19 cellular contexts compared by ENCODE assay signal in genomic region chr15:101479342-101479845, GRCh38.
"Had no signal": no experiment of that assay in that cellular context is flagged by ENCODE, and none has a peak within 500 bp of the region (broad histone marks: within the 10 kb centered on the region; RNA-seq: fewer than 3 reads in every experiment).

No MANE protein-coding gene starts in this region.

- H3K4me3 ChIP-seq: gastrocnemius medialis, heart right ventricle, mucosa of descending colon, prostate gland, skin epidermis, tibial nerve had no signal

- H3K36me3 ChIP-seq: brain microvascular endothelial cell, gastrocnemius medialis, prostate gland, tibial nerve had no signal

- H3K4me1 Mint-ChIP-seq: activated naive CD8-positive, alpha-beta T cell treated with anti-CD3 and anti-CD28 coated beads, Interleukin-2, amount 10 ng/mL, durations not matched to agents 7 days and 5 days; memory B cell; naive thymus-derived CD8-positive, alpha-beta T cell had no signal

- H3K27ac ChIP-seq: brain microvascular endothelial cell, gastrocnemius medialis, heart right ventricle, prostate gland, skin epidermis, tibial nerve had no signal

- FAIRE-seq: TTC549 had no signal

- H3K9me3 ChIP-seq: gastrocnemius medialis, heart right ventricle, mucosa of descending colon, prostate gland, tibial nerve had no signal

- H3K27ac Mint-ChIP-seq: activated CD8-positive, alpha-beta T cell treated with anti-CD3 and anti-CD28 coated beads for 36 hours; activated naive CD8-positive, alpha-beta T cell treated with anti-CD3 and anti-CD28 coated beads, Interleukin-2, amount 10 ng/mL, durations not matched to agents 7 days and 5 days; activated T-cell treated with anti-CD3 and anti-CD28 coated beads, Interleukin-2, amount 50 U/mL, for 72 hours; memory B cell; naive thymus-derived CD8-positive, alpha-beta T cell; WTC11 had no signal

- H3K4me3 Mint-ChIP-seq: activated CD8-positive, alpha-beta T cell treated with anti-CD3 and anti-CD28 coated beads for 36 hours; activated naive CD8-positive, alpha-beta T cell treated with anti-CD3 and anti-CD28 coated beads, Interleukin-2, amount 10 ng/mL, durations not matched to agents 7 days and 5 days; activated T-cell treated with anti-CD3 and anti-CD28 coated beads, Interleukin-2, amount 50 U/mL, for 72 hours; memory B cell; naive thymus-derived CD8-positive, alpha-beta T cell; WTC11 had no signal

- H3K9me3 Mint-ChIP-seq: activated CD8-positive, alpha-beta T cell treated with anti-CD3 and anti-CD28 coated beads for 36 hours; activated naive CD8-positive, alpha-beta T cell treated with anti-CD3 and anti-CD28 coated beads, Interleukin-2, amount 10 ng/mL, durations not matched to agents 7 days and 5 days; activated T-cell treated with anti-CD3 and anti-CD28 coated beads, Interleukin-2, amount 50 U/mL, for 72 hours; memory B cell; naive thymus-derived CD8-positive, alpha-beta T cell; WTC11 had no signal

- H3K4me1 ChIP-seq: prostate gland, tibial nerve had no signal

- H3K36me3 Mint-ChIP-seq: activated naive CD8-positive, alpha-beta T cell treated with anti-CD3 and anti-CD28 coated beads, Interleukin-2, amount 10 ng/mL, durations not matched to agents 7 days and 5 days; memory B cell; naive thymus-derived CD8-positive, alpha-beta T cell; WTC11 had no signal

- DNase-seq: activated CD4-positive, alpha-beta T cell treated with anti-CD3 and anti-CD28 coated beads for 4 hours; activated CD8-positive, alpha-beta T cell treated with anti-CD3 and anti-CD28 coated beads for 36 hours; activated naive CD4-positive, alpha-beta T cell; activated naive CD8-positive, alpha-beta T cell treated with anti-CD3 and anti-CD28 coated beads, Interleukin-2, amount 10 ng/mL, durations not matched to agents 7 days and 5 days; activated T-cell treated with anti-CD3 and anti-CD28 coated beads, Interleukin-2, amount 50 U/mL, for 72 hours; brain microvascular endothelial cell; dermis blood vessel endothelial cell; gastrocnemius medialis; heart right ventricle; left ventricle myocardium superior; mucosa of descending colon; naive thymus-derived CD8-positive, alpha-beta T cell; right cardiac atrium had no signal

- H3K27me3 ChIP-seq: brain microvascular endothelial cell, gastrocnemius medialis, heart right ventricle, tibial nerve had no signal
